Comparison of ENCODE assay signal across 17 cellular contexts in genomic region chr10:70694410-70695179, GRCh38. TPM values are rescaled to one million over a fixed set of nuclear protein-coding genes. Genes with fewer than 3 reads are reported as not detected.
DNase-seq lines count a peak whose midpoint lies in the region; ATAC-seq and TF ChIP-seq lines count a peak whose summit lies in the region.
"Had no signal": no experiment of that assay in that cellular context is flagged by ENCODE, and none has a peak within 500 bp of the region (broad histone marks: within the 10 kb centered on the region; RNA-seq: fewer than 3 reads in every experiment).

No MANE protein-coding gene starts in this region.

- no peaks in the 10 kb centered on the region for H4K20me1 ChIP-seq in fibroblast of lung (ENCODE audit: control insufficient read depth, extremely low read depth, insufficient read depth, low read length)
- H4K20me1 ChIP-seq in osteoblast (ENCODE audit: insufficient read depth, low read length) = peaks cover 3% of the 10 kb centered on the region

- H3K9me3 ChIP-seq in fibroblast of lung (ENCODE audit: control insufficient read depth, insufficient read depth, low read depth, low read length) = no peaks in the 10 kb centered on the region
- H3K9me3 ChIP-seq in osteoblast (ENCODE audit: low read depth, low read length) = no peaks in the 10 kb centered on the region
- H3K9me3 ChIP-seq: pancreas, spleen had no signal

- H3K4me1 Mint-ChIP-seq in stimulated activated naive CD8-positive, alpha-beta T cell treated with anti-CD3 and anti-CD28 coated beads, Interleukin-15, amount 100 ng/mL, for 72 hours = no peaks in the 10 kb centered on the region
- H3K4me1 Mint-ChIP-seq: activated naive CD8-positive, alpha-beta T cell treated with anti-CD3 and anti-CD28 coated beads for 36 hours had no signal

- H2AFZ ChIP-seq in fibroblast of lung (ENCODE audit: low read length) (no peak overlapping the region), osteoblast (ENCODE audit: low read length) (no peak overlapping the region)

- no peaks in the 10 kb centered on the region for H3K9me3 Mint-ChIP-seq in stimulated activated naive CD8-positive, alpha-beta T cell treated with anti-CD3 and anti-CD28 coated beads, Interleukin-15, amount 100 ng/mL, for 72 hours
- H3K9me3 Mint-ChIP-seq: activated naive CD8-positive, alpha-beta T cell treated with anti-CD3 and anti-CD28 coated beads for 36 hours; activated T-cell treated with anti-CD3 and anti-CD28 coated beads, Interleukin-2, amount 50 U/mL, for 4 hours had no signal

- no peak overlapping the region for H3K27ac Mint-ChIP-seq in stimulated activated naive CD8-positive, alpha-beta T cell treated with anti-CD3 and anti-CD28 coated beads, Interleukin-15, amount 100 ng/mL, for 72 hours
- H3K27ac Mint-ChIP-seq: activated naive CD8-positive, alpha-beta T cell treated with anti-CD3 and anti-CD28 coated beads for 36 hours had no signal

- peak overlapping the region; percentile 66 for H3K4me2 ChIP-seq in fibroblast of lung (ENCODE audit: extremely low read depth, insufficient read depth, low read length)
- peak overlapping the region; percentile 63 for H3K4me2 ChIP-seq in osteoblast (ENCODE audit: insufficient read depth, low read length)

- no peaks in the 10 kb centered on the region for H3K27me3 ChIP-seq in fibroblast of lung (ENCODE audit: control insufficient read depth, insufficient read depth, low read length)
- no peaks in the 10 kb centered on the region for H3K27me3 ChIP-seq in osteoblast (ENCODE audit: insufficient read depth, low read length)
- H3K27me3 ChIP-seq: pancreas had no signal

- H3K9ac ChIP-seq in fibroblast of lung (ENCODE audit: insufficient read depth, low read length) = no peak overlapping the region

- H3K4me1 ChIP-seq in fibroblast of lung (ENCODE audit: control insufficient read depth, extremely low read depth, insufficient read depth, low read length) (peaks cover 19% of the 10 kb centered on the region), osteoblast (ENCODE audit: insufficient read depth, low read length) (peaks cover 31% of the 10 kb centered on the region)
- H3K4me1 ChIP-seq: pancreas had no signal

- H3K79me2 ChIP-seq in fibroblast of lung (ENCODE audit: control insufficient read depth, insufficient read depth, low read length) (no peaks in the 10 kb centered on the region), osteoblast (ENCODE audit: insufficient read depth, low read length) (no peaks in the 10 kb centered on the region)

- TF ChIP-seq CTCF in AG09309 (IDR thresholded peaks at IDR 0.05; ENCODE audit: control insufficient read depth, insufficient read depth, low read depth, low read length, missing control alignments) (no peak), fibroblast of lung (conservative IDR thresholded peaks at IDR 0.05 in 1 of 2, IDR thresholded peaks at IDR 0.05 in 1 of 2; ENCODE audit: low read depth in 1 of 2, low read length in 2 of 2) (no peak), osteoblast (IDR thresholded peaks at IDR 0.05; ENCODE audit: extremely low read depth, low read depth, low read length) (no peak)

- no peak for ATAC-seq in stimulated activated naive CD8-positive, alpha-beta T cell treated with anti-CD3 and anti-CD28 coated beads, Interleukin-15, amount 100 ng/mL, for 72 hours
- ATAC-seq: activated T-cell treated with anti-CD3 and anti-CD28 coated beads, Interleukin-2, amount 50 U/mL, for 4 hours; left colon had no signal

- DNase-seq in AG09309 (ENCODE audit: low read depth) (peak; percentile 64), NCI-H446 (lab: John Stamatoyannopoulos, UW) (peak; percentile 55 to 66), fibroblast of lung (ENCODE audit: low read depth in 2 of 2) (peak; percentile 95 to 96), osteoblast (ENCODE audit: insufficient read length, low spot score, missing footprints) (no peak), DMS53 treated with DMSO at 0.1 percent for 48 hours (lab: John Stamatoyannopoulos, UW; ENCODE audit: unreplicated experiment) (no peak), Kasumi-1 (lab: John Stamatoyannopoulos, UW) (no peak), CD1c-positive myeloid dendritic cell (ENCODE audit: extremely low spot score) (no peak)
- no peak for DNase-seq in stimulated activated naive CD8-positive, alpha-beta T cell treated with anti-CD3 and anti-CD28 coated beads, Interleukin-15, amount 100 ng/mL, for 72 hours
- DNase-seq: activated naive CD8-positive, alpha-beta T cell treated with anti-CD3 and anti-CD28 coated beads for 36 hours; activated T-cell treated with anti-CD3 and anti-CD28 coated beads, Interleukin-2, amount 50 U/mL, for 4 hours; left colon; NCI-H1436 treated with DMSO at 0.1 percent for 48 hours; NCI-H510A treated with DMSO at 0.1 percent for 48 hours; pancreas; spleen; stimulated activated naive CD4-positive, alpha-beta T cell had no signal

- no peak overlapping the region for H3K4me3 ChIP-seq in AG09309 (ENCODE audit: control insufficient read depth, low read depth, low read length)
- no peak overlapping the region for H3K4me3 ChIP-seq in fibroblast of lung (replicated peaks in 1 of 4; ENCODE audit: control extremely low read depth in 1 of 4, insufficient read depth in 1 of 4, low read depth in 3 of 4, low read length in 4 of 4)
- H3K4me3 ChIP-seq in osteoblast (ENCODE audit: insufficient read depth, low read length) = peak overlapping the region; percentile 8
- H3K4me3 ChIP-seq: pancreas, spleen had no signal

- H3K27me3 Mint-ChIP-seq in stimulated activated naive CD8-positive, alpha-beta T cell treated with anti-CD3 and anti-CD28 coated beads, Interleukin-15, amount 100 ng/mL, for 72 hours = no peaks in the 10 kb centered on the region
- H3K27me3 Mint-ChIP-seq: activated naive CD8-positive, alpha-beta T cell treated with anti-CD3 and anti-CD28 coated beads for 36 hours had no signal

- no peaks in the 10 kb centered on the region for H3K36me3 ChIP-seq in fibroblast of lung (ENCODE audit: control insufficient read depth, insufficient read depth, low read length)
- no peaks in the 10 kb centered on the region for H3K36me3 ChIP-seq in osteoblast (ENCODE audit: insufficient read depth, low read length)
- H3K36me3 ChIP-seq: pancreas, spleen had no signal

- H3K27ac ChIP-seq in fibroblast of lung (ENCODE audit: insufficient read depth, low read length) (peak overlapping the region; percentile 18), osteoblast (ENCODE audit: low read depth, low read length) (peak overlapping the region; percentile 83)
- H3K27ac ChIP-seq: epithelial cell of prostate, pancreas, spleen had no signal

- no peak overlapping the region for H3K4me3 Mint-ChIP-seq in stimulated activated naive CD8-positive, alpha-beta T cell treated with anti-CD3 and anti-CD28 coated beads, Interleukin-15, amount 100 ng/mL, for 72 hours
- H3K4me3 Mint-ChIP-seq: activated naive CD8-positive, alpha-beta T cell treated with anti-CD3 and anti-CD28 coated beads for 36 hours; activated T-cell treated with anti-CD3 and anti-CD28 coated beads, Interleukin-2, amount 50 U/mL, for 4 hours had no signal

RNA-seq across cellular contexts. Expression of gene ADAMTS14, which starts 22.3 kb away (rescaled TPM):
- total RNA-seq in fibroblast of lung (1.8 and 4.1 TPM in 2 replicates), osteoblast (2.4 and 2.9 TPM in 2 replicates)
- 3.1 and 6.2 TPM in 2 replicates for polyA plus RNA-seq in fibroblast of lung
- 3.6 and 8.1 TPM in 2 replicates for polyA plus RNA-seq in fibroblast of lung (2012)
- polyA minus RNA-seq in fibroblast of lung (ENCODE audit: low replicate concordance) = 8.8 and 12.0 TPM in 2 replicates

Comparison
In these comparisons a context has a peak if more than half of its experiments do, and no peak if none do; other contexts are left out.
1. DNase-seq: peak in AG09309 (single experiment), NCI-H446 (2 of 2) and fibroblast of lung (2 of 2); none in osteoblast (single experiment), stimulated activated naive CD8-positive, alpha-beta T cell treated with anti-CD3 and anti-CD28 coated beads, Interleukin-15, amount 100 ng/mL, for 72 hours (0 of 2), DMS53 treated with DMSO at 0.1 percent for 48 hours (single experiment), Kasumi-1 (0 of 2) and CD1c-positive myeloid dendritic cell (single experiment).